ENCODE assay signal across 22 cellular contexts in the genomic region with DNA sequence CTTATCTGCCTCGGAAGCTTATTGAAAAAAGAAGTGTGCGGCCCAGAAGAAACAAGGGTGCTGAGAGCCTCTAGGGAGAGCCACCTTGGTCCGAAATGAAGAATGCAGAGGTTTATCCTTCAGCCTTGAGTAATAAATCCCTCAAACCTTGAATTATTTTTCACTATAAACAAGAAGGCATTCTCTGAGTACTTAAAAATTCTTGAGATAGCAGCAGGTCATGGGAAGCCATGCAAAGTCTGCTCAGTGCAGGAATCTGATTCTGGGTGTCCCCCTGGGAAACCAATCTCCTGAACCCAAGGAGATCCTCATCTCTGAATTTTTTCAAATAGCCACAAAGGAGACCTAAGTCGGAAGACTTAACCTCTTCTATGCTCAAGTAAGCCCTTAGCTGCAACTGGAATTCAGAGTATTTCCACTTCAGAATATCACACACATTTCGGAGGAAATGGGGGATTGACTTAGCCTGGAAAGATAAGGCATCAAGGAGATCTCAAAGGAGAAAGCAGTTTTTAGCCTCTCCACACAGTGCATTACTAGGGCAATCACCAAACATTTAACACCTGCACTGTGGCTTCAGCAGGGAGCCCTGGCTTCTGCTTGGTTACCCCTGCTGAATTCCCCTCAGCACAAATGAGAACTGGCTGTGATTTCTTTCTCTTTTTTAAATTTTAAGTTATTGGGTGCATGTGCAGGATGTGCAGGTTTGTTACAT.
"Had no signal": no experiment of that assay in that cellular context is flagged by ENCODE, and none has a peak within 500 bp of the region (broad histone marks: within the 10 kb centered on the region; RNA-seq: fewer than 3 reads in every experiment).

No MANE protein-coding gene starts in this region.

- H3K9me3 ChIP-seq: colonic mucosa, gastroesophageal sphincter, thyroid gland, vagina had no signal

- H3K4me1 Mint-ChIP-seq: nephron had no signal

- H3K27me3 ChIP-seq: brain microvascular endothelial cell, colonic mucosa, gastroesophageal sphincter, heart right ventricle, thyroid gland, vagina had no signal

- H3K36me3 ChIP-seq: brain microvascular endothelial cell, colonic mucosa, gastroesophageal sphincter, heart right ventricle, thyroid gland, vagina had no signal

- H3K4me3 Mint-ChIP-seq: activated naive CD8-positive, alpha-beta T cell treated with anti-CD3 and anti-CD28 coated beads for 36 hours; activated T-helper 1 cell treated with anti-CD3 and anti-CD28 coated beads, Interleukin-12 subunit alpha, Interleukin-12 subunit beta, Interleukin-2, Interleukin-4 antibody, amounts not matched to agents 30 ng/mL and 10 ng/mL and 1 ng/mL, durations not matched to agents 14 hours and 24 hours and 36 hours; immature natural killer cell; nephron had no signal

- H3K27ac Mint-ChIP-seq: activated naive CD8-positive, alpha-beta T cell treated with anti-CD3 and anti-CD28 coated beads for 36 hours; activated T-helper 1 cell treated with anti-CD3 and anti-CD28 coated beads, Interleukin-12 subunit alpha, Interleukin-12 subunit beta, Interleukin-2, Interleukin-4 antibody, amounts not matched to agents 30 ng/mL and 10 ng/mL and 1 ng/mL, durations not matched to agents 14 hours and 24 hours and 36 hours had no signal

- H3K4me1 ChIP-seq: colonic mucosa, gastroesophageal sphincter, thyroid gland, vagina had no signal

- H3K27ac ChIP-seq: brain microvascular endothelial cell, colonic mucosa, gastroesophageal sphincter, heart right ventricle, thyroid gland, vagina, VCaP had no signal

- H3K27me3 Mint-ChIP-seq: activated naive CD8-positive, alpha-beta T cell treated with anti-CD3 and anti-CD28 coated beads for 36 hours had no signal

- ATAC-seq: esophagus mucosa, gastroesophageal sphincter, heart right ventricle had no signal

- H3K4me3 ChIP-seq: colonic mucosa, gastroesophageal sphincter, heart right ventricle, thyroid gland, vagina had no signal

- H3K9me3 Mint-ChIP-seq: activated T-helper 1 cell treated with anti-CD3 and anti-CD28 coated beads, Interleukin-12 subunit alpha, Interleukin-12 subunit beta, Interleukin-2, Interleukin-4 antibody, amounts not matched to agents 30 ng/mL and 10 ng/mL and 1 ng/mL, durations not matched to agents 14 hours and 24 hours and 36 hours; immature natural killer cell had no signal

- DNase-seq: activated CD4-positive, alpha-beta T cell treated with anti-CD3 and anti-CD28 coated beads for 1 hour; activated CD4-positive, alpha-beta T cell treated with anti-CD3 and anti-CD28 coated beads, Interleukin-2, amount 50 U/mL, for 48 hours; activated gamma-delta T cell treated with Interleukin-2 at 50 U/mL for 16 hours; activated naive CD8-positive, alpha-beta T cell treated with anti-CD3 and anti-CD28 coated beads for 36 hours; activated T-cell treated with anti-CD3 and anti-CD28 coated beads for 4 hours; brain microvascular endothelial cell; central memory CD4-positive, alpha-beta T cell; colonic mucosa; heart right ventricle; immature natural killer cell; posterior cingulate gyrus; stimulated activated CD4-positive, alpha-beta T cell treated with anti-CD3 and anti-CD28 coated beads, Interleukin-12 subunit alpha, Interleukin-12 subunit beta, amount 100 ng/mL, for 4 hours; stimulated activated CD4-positive, alpha-beta T cell treated with anti-CD3 and anti-CD28 coated beads, Interleukin-1b, Interleukin-23, amount 100 ng/mL, for 48 hours; stimulated activated CD8-positive, alpha-beta memory T cell treated with anti-CD3 and anti-CD28 coated beads, Interleukin-4, amount 100 ng/mL, for 48 hours; stimulated activated naive CD4-positive, alpha-beta T cell; thyroid gland had no signal
